In the genomic region with DNA sequence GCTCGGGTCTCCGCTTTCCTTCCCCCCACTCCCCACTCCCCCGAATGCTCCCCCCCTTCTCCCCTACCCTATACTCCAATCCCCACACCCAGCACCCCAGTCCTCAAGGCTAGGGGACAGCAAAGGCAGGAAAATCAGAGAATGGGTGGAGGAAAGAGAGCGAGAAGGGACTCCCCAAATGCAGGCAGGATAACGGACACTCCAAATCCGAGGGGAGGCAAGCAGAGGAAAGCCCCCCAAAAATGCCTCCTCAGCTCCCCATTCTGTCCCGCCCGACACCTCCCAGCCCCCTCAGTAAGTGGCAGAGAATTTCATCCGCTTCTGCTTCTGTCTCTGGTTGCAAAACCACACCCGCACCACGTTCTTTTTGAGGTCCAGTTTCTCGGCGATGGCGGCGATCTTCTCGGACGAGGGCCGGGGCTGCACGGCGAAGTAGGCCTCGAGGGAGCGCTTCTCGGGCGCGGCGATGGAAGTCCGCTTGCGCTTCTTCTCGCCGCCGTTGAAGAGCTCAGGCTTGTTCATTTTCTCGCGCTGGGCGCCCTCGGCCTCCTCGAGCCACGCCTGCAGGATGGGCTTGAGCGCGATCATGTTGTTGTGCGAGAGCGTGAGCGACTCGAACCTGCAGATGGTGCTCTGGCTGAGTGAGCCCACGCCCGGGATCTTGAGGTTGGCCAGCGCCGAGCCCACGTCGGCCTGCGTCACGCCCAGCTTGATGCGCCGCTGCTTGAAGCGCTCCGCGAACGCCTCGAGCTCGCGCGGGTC, we compare ENCODE assay signal across 10 cellular contexts. TPM values are rescaled to one million over a fixed set of nuclear protein-coding genes. Genes with fewer than 3 reads are reported as not detected.
A peak's percentile ranks its signal among the peaks of the same experiment; 100 is the strongest.
DNase-seq lines count a peak whose midpoint lies in the region; ATAC-seq and TF ChIP-seq lines count a peak whose summit lies in the region.
"Had no signal": no experiment of that assay in that cellular context is flagged by ENCODE, and none has a peak within 500 bp of the region (broad histone marks: within the 10 kb centered on the region; RNA-seq: fewer than 3 reads in every experiment).

No MANE protein-coding gene starts in this region.

- no peak overlapping the region for H3K4me3 Mint-ChIP-seq in progenitor cell of endocrine pancreas (ENCODE audit: low read depth)

- H3K36me3 Mint-ChIP-seq in progenitor cell of endocrine pancreas (ENCODE audit: insufficient read depth) = no peaks in the 10 kb centered on the region

- H3K4me3 ChIP-seq in RWPE2 (ENCODE audit: severe bottlenecking) = no peak overlapping the region
- no peak overlapping the region for H3K4me3 ChIP-seq in fibroblast of mammary gland (ENCODE audit: control insufficient read depth, low read depth, low read length)

- H3K27ac ChIP-seq in RWPE2 (ENCODE audit: poor library complexity, severe bottlenecking) = no peak overlapping the region

- no peaks in the 10 kb centered on the region for H3K9me3 Mint-ChIP-seq in progenitor cell of endocrine pancreas (ENCODE audit: low read depth)

- no peaks in the 10 kb centered on the region for H3K36me3 ChIP-seq in RWPE2 (ENCODE audit: low read depth)

- ATAC-seq in RWPE2 (ENCODE audit: low read depth) (no peak), HG02840 (IDR thresholded peaks at IDR 0.05; ENCODE audit: low FRiP score, unreplicated experiment) (no peak), HG03442 (IDR thresholded peaks at IDR 0.05; ENCODE audit: unreplicated experiment) (no peak)

- H3K4me1 Mint-ChIP-seq in progenitor cell of endocrine pancreas (ENCODE audit: low read depth) = peaks cover 4% of the 10 kb centered on the region

- peaks cover 96% of the 10 kb centered on the region for H3K27me3 ChIP-seq in RWPE2 (ENCODE audit: insufficient read depth, poor library complexity, severe bottlenecking)

- no peak for TF ChIP-seq CTCF in RWPE2 (IDR thresholded peaks at IDR 0.05; ENCODE audit: poor library complexity, severe bottlenecking)
- TF ChIP-seq CTCF in fibroblast of mammary gland (conservative IDR thresholded peaks at IDR 0.05; ENCODE audit: control insufficient read depth, insufficient read depth, low read depth, low read length) = no peak
- TF ChIP-seq CTCF in progenitor cell of endocrine pancreas (IDR thresholded peaks at IDR 0.05; ENCODE audit: unreplicated experiment) = no peak

- DNase-seq in NCI-H1417 (lab: John Stamatoyannopoulos, UW) (peak; percentile 43 to 70 (median 47)), NCI-H1417 treated with DMSO at 0.1 percent for 48 hours (lab: John Stamatoyannopoulos, UW) (no peak), RWPE2 (ENCODE audit: low spot score) (peak; percentile 30), fibroblast of mammary gland (ENCODE audit: low read depth) (peak; percentile 12), progenitor cell of endocrine pancreas (ENCODE audit: low spot score, unreplicated experiment) (no peak), G401 (ENCODE audit: low spot score) (no peak)
- DNase-seq: NCI-H345 had no signal

- in situ Hi-C loops in G401 (cut with HindIII; ENCODE audit: low sequenced_read_pairs) = no loop called here

- no peaks in the 10 kb centered on the region for H3K4me1 ChIP-seq in RWPE2 (ENCODE audit: insufficient read depth, poor library complexity, severe bottlenecking)

- H3K27me3 Mint-ChIP-seq in progenitor cell of endocrine pancreas = peaks cover 88% of the 10 kb centered on the region

- H3K27ac Mint-ChIP-seq in progenitor cell of endocrine pancreas = peak overlapping the region; percentile 92

- H3K9me3 ChIP-seq in RWPE2 (ENCODE audit: severe bottlenecking) = no peaks in the 10 kb centered on the region

RNA-seq across cellular contexts. Expression of a gene that starts 2.0 kb away (rescaled TPM):
- 0.36 and 0.38 TPM in 2 replicates for total RNA-seq in progenitor cell of endocrine pancreas
- not detected in 2 replicates for total RNA-seq in G401 (2014; rRNA removed; shearing (Covaris generic))
- total RNA-seq: A172 had no signal

RNA-seq across cellular contexts. Expression of a gene that starts 57.6 kb away (rescaled TPM):
- 22.3 TPM in 2 replicates for total RNA-seq in progenitor cell of endocrine pancreas
- 9.2 and 10.7 TPM in 2 replicates for total RNA-seq in G401 (2014; rRNA removed; shearing (Covaris generic))

Comparison
In these comparisons a context has a peak if more than half of its experiments do, and no peak if none do; other contexts are left out.
1. DNase-seq: peak in NCI-H1417 (3 of 3), RWPE2 (single experiment) and fibroblast of mammary gland (single experiment); none in NCI-H1417 treated with DMSO at 0.1 percent for 48 hours (single experiment), progenitor cell of endocrine pancreas (single experiment) and G401 (single experiment).